In the genomic region with DNA sequence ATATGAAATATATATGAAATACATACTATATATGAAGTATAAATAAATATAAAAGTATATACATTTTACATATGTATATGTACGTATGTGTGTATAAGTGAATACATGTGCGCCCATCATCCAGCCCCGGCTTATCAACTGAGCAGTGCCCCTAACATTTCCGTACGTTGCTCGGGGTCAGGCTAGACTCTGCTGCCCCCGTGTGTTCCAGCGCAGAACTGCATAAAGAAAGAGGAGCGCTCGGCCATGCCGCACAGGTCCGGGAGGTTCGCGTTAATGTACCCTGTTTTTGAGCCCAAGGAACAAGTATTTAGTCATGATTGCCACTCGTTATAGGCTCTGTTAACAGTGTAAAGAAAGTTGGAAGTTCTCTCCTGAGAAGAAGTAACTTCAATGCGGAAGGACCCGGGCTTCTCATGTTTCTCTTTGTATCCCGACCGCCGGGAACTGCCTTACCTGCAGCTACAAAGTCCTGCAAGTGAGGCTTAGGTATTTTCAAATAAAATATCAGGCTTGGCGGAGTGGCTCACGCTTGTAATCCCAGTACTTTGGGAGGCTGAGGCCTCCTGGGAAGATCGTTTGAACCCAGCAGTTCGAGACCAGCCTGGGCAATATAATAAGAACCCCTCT, we compare ENCODE assay signal across 9 cellular contexts. TPM values are rescaled to one million over a fixed set of nuclear protein-coding genes. Genes with fewer than 3 reads are reported as not detected.
A peak's percentile ranks its signal among the peaks of the same experiment; 100 is the strongest.
DNase-seq lines count a peak whose midpoint lies in the region; ATAC-seq, FAIRE-seq and TF ChIP-seq lines count a peak whose summit lies in the region.
"Had no signal": no experiment of that assay in that cellular context is flagged by ENCODE, and none has a peak within 500 bp of the region (broad histone marks: within the 10 kb centered on the region; RNA-seq: fewer than 3 reads in every experiment).

No MANE protein-coding gene starts in this region.

- peaks cover 2% of the 10 kb centered on the region for H3K4me1 Mint-ChIP-seq in activated T-cell treated with anti-CD3 and anti-CD28 coated beads, Interleukin-2, amount 50 U/mL, for 24 hours (ENCODE audit: low read depth)
- H3K4me1 Mint-ChIP-seq in neural crest cell: peaks cover 4% of the 10 kb centered on the region

- H3K36me3 Mint-ChIP-seq in activated T-cell treated with anti-CD3 and anti-CD28 coated beads, Interleukin-2, amount 50 U/mL, for 24 hours (ENCODE audit: low read depth): no peaks in the 10 kb centered on the region
- H3K36me3 Mint-ChIP-seq in neural crest cell (ENCODE audit: low read depth): no peaks in the 10 kb centered on the region

- no peak overlapping the region for H2AFZ ChIP-seq in fibroblast of lung (ENCODE audit: low read length)

- no peaks in the 10 kb centered on the region for H3K27me3 ChIP-seq in fibroblast of lung (ENCODE audit: control insufficient read depth, insufficient read depth, low read length)
- peaks cover 0 to 6% of the 10 kb centered on the region in 2 donors for H3K27me3 ChIP-seq in stomach smooth muscle (ENCODE audit: control insufficient read depth in 1 of 2, insufficient read depth in 2 of 2, low read length in 2 of 2)

- no peak for FAIRE-seq in D721Med (lab: Jason Lieb, UNC)
- FAIRE-seq: islet of Langerhans had no signal

- H3K27me3 Mint-ChIP-seq in activated T-cell treated with anti-CD3 and anti-CD28 coated beads, Interleukin-2, amount 50 U/mL, for 24 hours: peaks cover 30% of the 10 kb centered on the region
- peaks cover 26% of the 10 kb centered on the region for H3K27me3 Mint-ChIP-seq in neural crest cell (ENCODE audit: low read depth)

- H3K9ac ChIP-seq in fibroblast of lung (ENCODE audit: insufficient read depth, low read length) (no peak overlapping the region), stomach smooth muscle (ENCODE audit: low read length in 2 of 2) (peak overlapping the region; percentile 29 to 55)

- peak; percentile 88 for TF ChIP-seq CTCF in D721Med (IDR thresholded peaks at IDR 0.05; ENCODE audit: insufficient read depth, missing control alignments)
- peak; percentile 92 to 94 for TF ChIP-seq CTCF in fibroblast of lung (conservative IDR thresholded peaks at IDR 0.05 in 1 of 2, IDR thresholded peaks at IDR 0.05 in 1 of 2; ENCODE audit: low read depth in 1 of 2, low read length in 2 of 2)
- TF ChIP-seq CTCF in neural crest cell (conservative IDR thresholded peaks at IDR 0.05): peak; percentile 97

- peak; percentile 92 for ATAC-seq in GM21390 (IDR thresholded peaks at IDR 0.05; ENCODE audit: unreplicated experiment)

- H3K27ac Mint-ChIP-seq in activated T-cell treated with anti-CD3 and anti-CD28 coated beads, Interleukin-2, amount 50 U/mL, for 24 hours: peak overlapping the region; percentile 56
- H3K27ac Mint-ChIP-seq in neural crest cell (ENCODE audit: unreplicated experiment): no peak overlapping the region

- H3K36me3 ChIP-seq in fibroblast of lung (ENCODE audit: control insufficient read depth, insufficient read depth, low read length) (no peaks in the 10 kb centered on the region), stomach smooth muscle (ENCODE audit: control insufficient read depth in 2 of 2, insufficient read depth in 2 of 2, low read length in 2 of 2) (no peaks in the 10 kb centered on the region)

- H4K20me1 ChIP-seq in fibroblast of lung (ENCODE audit: control insufficient read depth, extremely low read depth, insufficient read depth, low read length): no peaks in the 10 kb centered on the region

- H3K4me3 Mint-ChIP-seq in activated T-cell treated with anti-CD3 and anti-CD28 coated beads, Interleukin-2, amount 50 U/mL, for 24 hours: peak overlapping the region; percentile 67
- peak overlapping the region; percentile 50 for H3K4me3 Mint-ChIP-seq in neural crest cell

- H3K4me2 ChIP-seq in fibroblast of lung (ENCODE audit: extremely low read depth, insufficient read depth, low read length): peak overlapping the region; percentile 48

- no peaks in the 10 kb centered on the region for H3K9me3 Mint-ChIP-seq in activated T-cell treated with anti-CD3 and anti-CD28 coated beads, Interleukin-2, amount 50 U/mL, for 24 hours
- no peaks in the 10 kb centered on the region for H3K9me3 Mint-ChIP-seq in neural crest cell

- H3K4me1 ChIP-seq in fibroblast of lung (ENCODE audit: control insufficient read depth, extremely low read depth, insufficient read depth, low read length) (no peaks in the 10 kb centered on the region), stomach smooth muscle (ENCODE audit: control insufficient read depth, insufficient read depth, low read length) (no peaks in the 10 kb centered on the region)

- H3K4me3 ChIP-seq in fibroblast of lung (replicated peaks in 1 of 4; ENCODE audit: control extremely low read depth in 1 of 4, insufficient read depth in 1 of 4, low read depth in 3 of 4, low read length in 4 of 4) (peak overlapping the region in 2 of 4 experiments; percentile 1 to 37), stomach smooth muscle (ENCODE audit: low read length in 2 of 2) (peak overlapping the region; percentile 60 to 67)

- DNase-seq in D721Med (ENCODE audit: insufficient read length, low spot score): peak; percentile 46
- peak in 57 of 76 experiments; percentile 1 to 69 (median 40) for DNase-seq in HUDEP-2 (lab: John Stamatoyannopoulos, UW; ENCODE audit: unreplicated experiment in 76 of 76)
- peak; percentile 85 for DNase-seq in OCI-M1 (lab: John Stamatoyannopoulos, UW)
- peak; percentile 88 for DNase-seq in activated T-cell treated with anti-CD3 and anti-CD28 coated beads, Interleukin-2, amount 50 U/mL, for 24 hours
- peak; percentile 13 to 39 for DNase-seq in fibroblast of lung (ENCODE audit: low read depth in 2 of 2)
- peak; percentile 89 for DNase-seq in neural crest cell (ENCODE audit: low read depth, low spot score)

- no peaks in the 10 kb centered on the region for H3K9me3 ChIP-seq in fibroblast of lung (ENCODE audit: control insufficient read depth, insufficient read depth, low read depth, low read length)
- H3K9me3 ChIP-seq in stomach smooth muscle (ENCODE audit: control insufficient read depth in 2 of 2, low read length in 2 of 2): no peaks in the 10 kb centered on the region

- H3K79me2 ChIP-seq in fibroblast of lung (ENCODE audit: control insufficient read depth, insufficient read depth, low read length): no peaks in the 10 kb centered on the region

- H3K27ac ChIP-seq in fibroblast of lung (ENCODE audit: insufficient read depth, low read length): no peak overlapping the region
- no peak overlapping the region for H3K27ac ChIP-seq in stomach smooth muscle (ENCODE audit: low read length)

RNA-seq across cellular contexts. Expression of gene CD8B2, which starts 55.7 kb away (rescaled TPM):
- total RNA-seq in fibroblast of lung (not detected in 2 replicates), neural crest cell (not detected in 2 replicates)
- polyA plus RNA-seq in fibroblast of lung: not detected in 2 replicates
- not detected in 2 replicates for polyA plus RNA-seq in fibroblast of lung (2012)
- not detected in 2 replicates for polyA minus RNA-seq in fibroblast of lung (ENCODE audit: low replicate concordance)

Comparison
In these comparisons a context has a peak if more than half of its experiments do, and no peak if none do; other contexts are left out.
1. DNase-seq: peak in every context shown above with its lines; median percentile 89 in neural crest cell; 88 in activated T-cell treated with anti-CD3 and anti-CD28 coated beads, Interleukin-2, amount 50 U/mL, for 24 hours; 85 in OCI-M1; 46 in D721Med; 40 in HUDEP-2; 26 in fibroblast of lung.